ENCODE assay signal across 6 cellular contexts in genomic region chr9:16563446-16563845, GRCh38.
"Had no signal": no experiment of that assay in that cellular context is flagged by ENCODE, and none has a peak within 500 bp of the region (broad histone marks: within the 10 kb centered on the region; RNA-seq: fewer than 3 reads in every experiment).

No MANE protein-coding gene starts in this region.

- H3K4me3 ChIP-seq: GM23338, K562 had no signal

- H3K27ac Mint-ChIP-seq: GM23338 had no signal

- H3K9me3 Mint-ChIP-seq: GM23338, H9 had no signal

- H3K4me3 Mint-ChIP-seq: GM23338, H9 had no signal

- DNase-seq: H9, HCEC 1CT, KG1 had no signal

- ATAC-seq: GM23338, HepG2, K562 had no signal
